Comparison of ENCODE assay signal across 12 cellular contexts in the genomic region with DNA sequence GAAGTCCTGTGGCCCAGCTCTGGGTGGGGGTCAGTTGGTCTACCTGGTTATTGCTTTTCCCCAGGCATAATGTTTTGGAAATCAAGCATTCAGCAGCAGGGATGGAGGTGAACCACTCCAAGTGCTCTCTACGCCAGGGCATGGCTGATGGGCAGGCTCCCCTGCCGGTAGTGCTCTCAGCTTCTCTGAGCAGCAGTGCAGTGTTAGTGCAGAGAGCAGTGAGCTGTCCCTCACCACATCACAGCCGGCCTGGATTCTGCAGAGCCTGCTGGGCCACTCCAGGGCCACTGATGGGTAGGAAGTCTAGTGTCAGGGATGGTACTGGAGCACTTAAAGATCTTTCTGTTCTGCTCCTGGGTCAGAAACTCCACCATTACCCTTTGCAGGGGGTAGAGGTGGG.
"Had no signal": no experiment of that assay in that cellular context is flagged by ENCODE, and none has a peak within 500 bp of the region (broad histone marks: within the 10 kb centered on the region; RNA-seq: fewer than 3 reads in every experiment).

No MANE protein-coding gene starts in this region.

- H3K27me3 ChIP-seq: upper lobe of right lung had no signal

- H3K9me3 Mint-ChIP-seq: natural killer cell treated with Interleukin-12 subunit alpha and Interleukin-12 subunit beta and Interleukin-15 and Interleukin-18, amount 100 ng/mL, for 72 hours; T-helper 2 cell treated with Interferon-gamma antibody and Interleukin-4, amounts not matched to agents 5 μg/mL and 100 μg/mL, for 36 hours had no signal

- H3K27ac ChIP-seq: thoracic aorta, upper lobe of right lung had no signal

- DNase-seq: activated naive CD4-positive, alpha-beta T cell treated with anti-CD3 and anti-CD28 coated beads, Interleukin-2, amount 50 U/mL, for 16 hours; activated T-cell treated with anti-CD3 and anti-CD28 coated beads, Interleukin-2, amount 50 U/mL, for 1 hour; hypothalamus; kidney glomerular epithelial cell; mesendoderm; nucleus accumbens; stimulated activated naive CD8-positive, alpha-beta T cell treated with anti-CD3 and anti-CD28 coated beads, Interleukin-15, Interleukin-2, amounts not matched to agents 100 U/mL and 50 U/mL, for 24 hours; upper lobe of right lung had no signal

- H3K36me3 ChIP-seq: thoracic aorta, upper lobe of right lung had no signal

- H3K9me3 ChIP-seq: thoracic aorta, upper lobe of right lung had no signal

- H3K4me3 Mint-ChIP-seq: natural killer cell treated with Interleukin-12 subunit alpha and Interleukin-12 subunit beta and Interleukin-15 and Interleukin-18, amount 100 ng/mL, for 72 hours; T-helper 2 cell treated with Interferon-gamma antibody and Interleukin-4, amounts not matched to agents 5 μg/mL and 100 μg/mL, for 36 hours had no signal

- H3K4me1 ChIP-seq: upper lobe of right lung had no signal

- H3K4me2 ChIP-seq: smooth muscle cell had no signal

- H3K27ac Mint-ChIP-seq: natural killer cell treated with Interleukin-12 subunit alpha and Interleukin-12 subunit beta and Interleukin-15 and Interleukin-18, amount 100 ng/mL, for 72 hours; T-helper 2 cell treated with Interferon-gamma antibody and Interleukin-4, amounts not matched to agents 5 μg/mL and 100 μg/mL, for 36 hours had no signal

- H3K36me3 Mint-ChIP-seq: natural killer cell treated with Interleukin-12 subunit alpha and Interleukin-12 subunit beta and Interleukin-15 and Interleukin-18, amount 100 ng/mL, for 72 hours had no signal

- H3K27me3 Mint-ChIP-seq: natural killer cell treated with Interleukin-12 subunit alpha and Interleukin-12 subunit beta and Interleukin-15 and Interleukin-18, amount 100 ng/mL, for 72 hours had no signal

- H3K4me3 ChIP-seq: smooth muscle cell, thoracic aorta, upper lobe of right lung had no signal
